Comparison of ENCODE assay signal across 9 cellular contexts in genomic region chr1:195195423-195196057, GRCh38.
A peak's percentile ranks its signal among the peaks of the same experiment; 100 is the strongest.
DNase-seq lines count a peak whose midpoint lies in the region; ATAC-seq and TF ChIP-seq lines count a peak whose summit lies in the region.
"Had no signal": no experiment of that assay in that cellular context is flagged by ENCODE, and none has a peak within 500 bp of the region (broad histone marks: within the 10 kb centered on the region; RNA-seq: fewer than 3 reads in every experiment).

No MANE protein-coding gene starts in this region.

- H3K4me3 ChIP-seq in OCI-LY3 (ENCODE audit: low read length), result peak overlapping the region; percentile 30
- no peak overlapping the region for H3K4me3 ChIP-seq in vagina

- TF ChIP-seq CTCF in Calu3 (IDR thresholded peaks at IDR 0.05; ENCODE audit: unreplicated experiment) (no peak), OCI-LY3 (IDR thresholded peaks at IDR 0.05; ENCODE audit: low read depth, low read length) (no peak), vagina (IDR thresholded peaks at IDR 0.05) (no peak)

- H3K27ac ChIP-seq in OCI-LY3 (ENCODE audit: low read length), result 0 out of 2 replicates have a peak overlapping the region, but pooled peaks have one; percentile 8
- no peak overlapping the region for H3K27ac ChIP-seq in vagina

- peak overlapping the region; percentile 56 for H3K4me2 ChIP-seq in OCI-LY3 (ENCODE audit: low read length)

- H3K27ac Mint-ChIP-seq in Calu3 (ENCODE audit: unreplicated experiment), result peak overlapping the region; percentile 55

- no peaks in the 10 kb centered on the region for H3K27me3 Mint-ChIP-seq in Calu3 (ENCODE audit: unreplicated experiment)

- DNase-seq in Calu3, result no peak
- no peak for DNase-seq in vagina (ENCODE audit: extremely low spot score in 2 of 2)
- no peak for DNase-seq in SIG-M5 treated with dmso at 0.1 percent for 504 hours (lab: John Stamatoyannopoulos, UW; ENCODE audit: unreplicated experiment)
- DNase-seq in NCI-H748 (lab: John Stamatoyannopoulos, UW; ENCODE audit: unreplicated experiment), result no peak
- no peak for DNase-seq in DMS53 treated with DMSO at 0.1 percent for 48 hours (lab: John Stamatoyannopoulos, UW; ENCODE audit: unreplicated experiment)
- DNase-seq: trophoblast cell had no signal

- peaks cover 4% of the 10 kb centered on the region for H3K36me3 Mint-ChIP-seq in Calu3 (ENCODE audit: insufficient read depth, unreplicated experiment)

- CTCF ChIA-PET in Calu3 (lab: Charles Lee), result no interaction called here

- TF ChIP-seq POLR2A in vagina (IDR thresholded peaks at IDR 0.05), result no peak

- no peaks in the 10 kb centered on the region for H3K36me3 ChIP-seq in OCI-LY3 (replicated peaks; ENCODE audit: low read depth, low read length)
- no peaks in the 10 kb centered on the region for H3K36me3 ChIP-seq in vagina

- peak overlapping the region; percentile 44 for H3K4me3 Mint-ChIP-seq in Calu3 (ENCODE audit: low read depth, unreplicated experiment)

- BruUV-seq in Calu3 (replicated peaks; lab: Mats Ljungman, UMichigan), result no TSS peak

- peaks cover 63% of the 10 kb centered on the region for H3K27me3 ChIP-seq in OCI-LY3 (ENCODE audit: low read depth, low read length)
- H3K27me3 ChIP-seq in vagina, result no peaks in the 10 kb centered on the region

- ATAC-seq in GM18909 (IDR thresholded peaks at IDR 0.05; ENCODE audit: poor library complexity, unreplicated experiment), result peak; percentile 97
- peak; percentile 98 for ATAC-seq in HG02840 (IDR thresholded peaks at IDR 0.05; ENCODE audit: low FRiP score, unreplicated experiment)

- H3K4me1 Mint-ChIP-seq in Calu3 (ENCODE audit: low read depth, unreplicated experiment), result peaks cover 11% of the 10 kb centered on the region

- H3K9me3 ChIP-seq in OCI-LY3 (ENCODE audit: insufficient read depth, low read length) (peaks cover 5% of the 10 kb centered on the region; the same call in 1 of the 2 replicates), vagina (no peaks in the 10 kb centered on the region)

- H3K79me2 ChIP-seq in OCI-LY3 (ENCODE audit: low read length), result no peaks in the 10 kb centered on the region

- no peaks in the 10 kb centered on the region for H3K9me3 Mint-ChIP-seq in Calu3 (ENCODE audit: low read depth, unreplicated experiment)

- H4K20me1 ChIP-seq in OCI-LY3 (ENCODE audit: insufficient read depth, low read length), result peaks cover 27% of the 10 kb centered on the region

- no peak overlapping the region for H3K9ac ChIP-seq in OCI-LY3 (ENCODE audit: low read length)

- intact Hi-C loops in Calu3 (cut with micrococcal nuclease; ENCODE audit: unreplicated experiment), result no loop called here
- intact Hi-C loops in vagina (cut with DNase I), result no loop called here

- H3K4me1 ChIP-seq in OCI-LY3 (ENCODE audit: low read length), result peaks cover 32% of the 10 kb centered on the region
- no peaks in the 10 kb centered on the region for H3K4me1 ChIP-seq in vagina

- H2AFZ ChIP-seq in OCI-LY3 (ENCODE audit: low read depth, low read length), result no peak overlapping the region
